6 cellular contexts compared by ENCODE assay signal in genomic region chr5:181203842-181204560, GRCh38. TPM values are rescaled to one million over a fixed set of nuclear protein-coding genes. Genes with fewer than 3 reads are reported as not detected.
DNase-seq lines count a peak whose midpoint lies in the region; ATAC-seq lines count a peak whose summit lies in the region.

No MANE protein-coding gene starts in this region.

- 2% methylated on average over 36 to 47 of the region's 47 CpGs for WGBS in aorta, 2 donors

- peaks cover 20% of the 10 kb centered on the region for H3K4me1 ChIP-seq in iPS-15b (ENCODE audit: control insufficient read depth, insufficient read depth, low read length)
- H3K4me1 ChIP-seq in aorta (ENCODE audit: control insufficient read depth in 1 of 2, insufficient read depth in 2 of 2, low read length in 2 of 2), result no peaks in the 10 kb centered on the region

- no peak overlapping the region for H3K9ac ChIP-seq in iPS-15b (ENCODE audit: low read depth, low read length)

- H3K4me3 ChIP-seq in iPS-15b (ENCODE audit: low read depth, low read length) (peak overlapping the region; percentile 96), aorta (ENCODE audit: low read length in 2 of 2) (peak overlapping the region; percentile 45 to 59)

- H3K36me3 ChIP-seq in iPS-15b (ENCODE audit: control insufficient read depth, insufficient read depth, low read length), result no peaks in the 10 kb centered on the region
- H3K36me3 ChIP-seq in aorta (ENCODE audit: control insufficient read depth in 1 of 2, insufficient read depth in 2 of 2, low read length in 1 of 2), result no peaks in the 10 kb centered on the region

- DNase-seq in stimulated activated CD4-positive, alpha-beta T cell treated with anti-CD3 and anti-CD28 coated beads, Interleukin-1b, Interleukin-23, amount 100 ng/mL, for 48 hours, result peak; percentile 10
- DNase-seq in stimulated activated CD4-positive, alpha-beta T cell treated with anti-CD3 and anti-CD28 coated beads, Interleukin-12 subunit alpha, Interleukin-12 subunit beta, amount 100 ng/mL, for 4 hours, result no peak
- DNase-seq in aorta (peak; percentile 44 to 79), SIG-M5 (lab: John Stamatoyannopoulos, UW) (no peak), OCI-M2 (lab: John Stamatoyannopoulos, UW; ENCODE audit: unreplicated experiment) (no peak)

- intact Hi-C loops in aorta (cut with DNase I), result no loop called here

- no peak overlapping the region for H3K27ac ChIP-seq in aorta (ENCODE audit: low read depth in 1 of 2, low read length in 2 of 2)

- ATAC-seq in aorta (ENCODE audit: low FRiP score), result peak; percentile 29

- H3K27me3 ChIP-seq in iPS-15b (ENCODE audit: control insufficient read depth, insufficient read depth, low read length), result peaks cover 66% of the 10 kb centered on the region
- no peaks in the 10 kb centered on the region for H3K27me3 ChIP-seq in aorta (ENCODE audit: control insufficient read depth in 1 of 2, insufficient read depth in 2 of 2, low read length in 1 of 2)

- H3K9me3 ChIP-seq in iPS-15b (ENCODE audit: control insufficient read depth, insufficient read depth, low read length) (no peaks in the 10 kb centered on the region), aorta (ENCODE audit: control insufficient read depth, low read length) (no peaks in the 10 kb centered on the region)

RNA-seq across cellular contexts. Expression of gene TRIM7, which starts 1.0 kb away (rescaled TPM):
- total RNA-seq in aorta, result 1 to 10 TPM; 3.0 to 6.9 TPM
- polyA plus RNA-seq in aorta, result 1 to 10 TPM; 4.3 to 6.3 TPM

RNA-seq across cellular contexts. Expression of gene TRIM41, which starts 19.1 kb away (rescaled TPM):
- total RNA-seq in aorta, result 10 to 100 TPM; 15.2 to 21.4 TPM
- polyA plus RNA-seq in aorta, result 10 to 100 TPM; 15.7 to 22.2 TPM

RNA-seq across cellular contexts. Expression of gene RACK1, which starts 39.7 kb away (rescaled TPM):
- total RNA-seq in aorta, result 1,000 to 10,000 TPM in 1 of 2 donors, 100 to 1,000 TPM in 1; 922 to 1,191 TPM
- 1,000 to 10,000 TPM; 1,838 to 2,024 TPM for polyA plus RNA-seq in aorta

RNA-seq across cellular contexts. Expression of gene OR2V2, which starts 56.6 kb away (rescaled TPM):
- total RNA-seq in aorta, result not detected
- not detected for polyA plus RNA-seq in aorta

RNA-seq across cellular contexts. Expression of gene TRIM52, which starts 56.9 kb away (rescaled TPM):
- 10 to 100 TPM; 11.9 to 18.7 TPM for total RNA-seq in aorta
- polyA plus RNA-seq in aorta, result 10 to 100 TPM in 1 of 2 donors, 1 to 10 TPM in 1; 3.0 to 19.3 TPM

Comparison
In these comparisons a context has a peak if more than half of its experiments do, and no peak if none do; other contexts are left out.
1. DNase-seq: peak in stimulated activated CD4-positive, alpha-beta T cell treated with anti-CD3 and anti-CD28 coated beads, Interleukin-1b, Interleukin-23, amount 100 ng/mL, for 48 hours (single experiment) and aorta (2 of 2); none in stimulated activated CD4-positive, alpha-beta T cell treated with anti-CD3 and anti-CD28 coated beads, Interleukin-12 subunit alpha, Interleukin-12 subunit beta, amount 100 ng/mL, for 4 hours (single experiment), SIG-M5 (single experiment) and OCI-M2 (single experiment).